In genomic region chr11:67483498-67483798, GRCh38 we compare ENCODE assay signal across 7 cellular contexts. TPM values are rescaled to one million over a fixed set of nuclear protein-coding genes. Genes with fewer than 3 reads are reported as not detected.
DNase-seq lines count a peak whose midpoint lies in the region; ATAC-seq, FAIRE-seq and TF ChIP-seq lines count a peak whose summit lies in the region.

No MANE protein-coding gene starts in this region.

- no peak for FAIRE-seq in keratinocyte (lab: Jason Lieb, UNC)

- H3K79me2 ChIP-seq in keratinocyte (ENCODE audit: control insufficient read depth, insufficient read depth, low read length), result peaks cover 4% of the 10 kb centered on the region

- no peaks in the 10 kb centered on the region for H3K9me3 Mint-ChIP-seq in activated T-helper 2 cell treated with anti-CD3 and anti-CD28 coated beads, Interferon-gamma antibody, Interleukin-2, Interleukin-4, amounts not matched to agents 10 μg/mL and 5 μg/mL and 100 μg/mL, durations not matched to agents 14 hours and 24 hours and 36 hours

- H3K27ac ChIP-seq in HUES48 (ENCODE audit: low read depth, low read length) (no peak overlapping the region), keratinocyte (ENCODE audit: control insufficient read depth, insufficient read depth, low read length) (peak overlapping the region; percentile 70), subcutaneous abdominal adipose tissue (ENCODE audit: low read depth, low read length) (no peak overlapping the region)

- H3K27ac Mint-ChIP-seq in activated T-helper 2 cell treated with anti-CD3 and anti-CD28 coated beads, Interferon-gamma antibody, Interleukin-2, Interleukin-4, amounts not matched to agents 10 μg/mL and 5 μg/mL and 100 μg/mL, durations not matched to agents 14 hours and 24 hours and 36 hours, result peak overlapping the region; percentile 99

- no peaks in the 10 kb centered on the region for H4K20me1 ChIP-seq in keratinocyte (ENCODE audit: control insufficient read depth, extremely low read depth, insufficient read depth, low read length)

- H3K9me3 ChIP-seq in HUES48 (ENCODE audit: control insufficient read depth, insufficient read depth, low read length), result no peaks in the 10 kb centered on the region
- H3K9me3 ChIP-seq in keratinocyte (ENCODE audit: control insufficient read depth, low read depth, low read length), result no peaks in the 10 kb centered on the region
- no peaks in the 10 kb centered on the region for H3K9me3 ChIP-seq in subcutaneous abdominal adipose tissue (ENCODE audit: control insufficient read depth in 5 of 5, low read length in 5 of 5)

- peak overlapping the region; percentile 80 for H3K4me2 ChIP-seq in keratinocyte (ENCODE audit: control insufficient read depth, extremely low read depth, insufficient read depth, low read depth, low read length)

- intact Hi-C loops in activated T-helper 2 cell treated with anti-CD3 and anti-CD28 coated beads, Interferon-gamma antibody, Interleukin-2, Interleukin-4, amounts not matched to agents 10 μg/mL and 5 μg/mL and 100 μg/mL, durations not matched to agents 14 hours and 24 hours and 36 hours (cut with micrococcal nuclease), result loop anchor here (1.0 to 10.0 kb wide), 4 partner anchors 14 to 196 kb away; partner anchors contain the start of genes ANKRD13D, POLD4 and TMEM134

- ATAC-seq in HG03442 (IDR thresholded peaks at IDR 0.05; ENCODE audit: unreplicated experiment), result no peak

- DNase-seq in activated T-helper 2 cell treated with anti-CD3 and anti-CD28 coated beads, Interferon-gamma antibody, Interleukin-2, Interleukin-4, amounts not matched to agents 10 μg/mL and 5 μg/mL and 100 μg/mL, durations not matched to agents 14 hours and 24 hours and 36 hours (ENCODE audit: low spot score), result no peak
- DNase-seq in keratinocyte (ENCODE audit: low read depth, low spot score), result no peak
- no peak for DNase-seq in NCI-H1694 (lab: John Stamatoyannopoulos, UW)
- no peak for DNase-seq in GM03348 (ENCODE audit: low spot score)

- peaks cover 8% of the 10 kb centered on the region for H3K27me3 ChIP-seq in HUES48 (ENCODE audit: control insufficient read depth, insufficient read depth, low read length)
- no peaks in the 10 kb centered on the region for H3K27me3 ChIP-seq in keratinocyte (ENCODE audit: control insufficient read depth, extremely low read depth, insufficient read depth, low read length)
- H3K27me3 ChIP-seq in subcutaneous abdominal adipose tissue (ENCODE audit: control insufficient read depth in 5 of 5, insufficient read depth in 4 of 5, low read length in 5 of 5), result no peaks in the 10 kb centered on the region

- H3K36me3 ChIP-seq in HUES48 (ENCODE audit: control insufficient read depth, insufficient read depth, low read length), result peaks cover 3% of the 10 kb centered on the region; the same call in 1 of the 2 replicates
- peaks cover 2 to 8% of the 10 kb centered on the region in 2 experiments for H3K36me3 ChIP-seq in keratinocyte (ENCODE audit: control insufficient read depth in 2 of 2, extremely low read depth in 1 of 2, insufficient read depth in 2 of 2, low read length in 2 of 2)
- H3K36me3 ChIP-seq in subcutaneous abdominal adipose tissue (ENCODE audit: control insufficient read depth in 5 of 5, insufficient read depth in 5 of 5, low read length in 5 of 5), result peaks cover 0 to 18% (median 9%) of the 10 kb centered on the region in 5 donors

- peaks cover 45% of the 10 kb centered on the region for H3K4me1 Mint-ChIP-seq in activated T-helper 2 cell treated with anti-CD3 and anti-CD28 coated beads, Interferon-gamma antibody, Interleukin-2, Interleukin-4, amounts not matched to agents 10 μg/mL and 5 μg/mL and 100 μg/mL, durations not matched to agents 14 hours and 24 hours and 36 hours (ENCODE audit: low read depth)

- H3K4me3 Mint-ChIP-seq in activated T-helper 2 cell treated with anti-CD3 and anti-CD28 coated beads, Interferon-gamma antibody, Interleukin-2, Interleukin-4, amounts not matched to agents 10 μg/mL and 5 μg/mL and 100 μg/mL, durations not matched to agents 14 hours and 24 hours and 36 hours (ENCODE audit: low read depth), result peak overlapping the region; percentile 83

- TF ChIP-seq CTCF in keratinocyte (optimal IDR thresholded peaks at IDR 0.05 in 1 of 3, IDR thresholded peaks at IDR 0.05 in 1 of 3, conservative IDR thresholded peaks at IDR 0.05 in 1 of 3; ENCODE audit: extremely low read depth in 1 of 3, insufficient read depth in 2 of 3, low read length in 3 of 3), result no peak

- H3K36me3 Mint-ChIP-seq in activated T-helper 2 cell treated with anti-CD3 and anti-CD28 coated beads, Interferon-gamma antibody, Interleukin-2, Interleukin-4, amounts not matched to agents 10 μg/mL and 5 μg/mL and 100 μg/mL, durations not matched to agents 14 hours and 24 hours and 36 hours (ENCODE audit: low read depth), result peaks cover 37% of the 10 kb centered on the region

- peak overlapping the region; percentile 92 for H2AFZ ChIP-seq in keratinocyte (ENCODE audit: control insufficient read depth, low read length)

- H3K9ac ChIP-seq in HUES48 (ENCODE audit: low read depth, low read length) (no peak overlapping the region), keratinocyte (ENCODE audit: control insufficient read depth, extremely low read depth, insufficient read depth, low read length) (no peak overlapping the region), subcutaneous abdominal adipose tissue (ENCODE audit: low read length in 5 of 5) (peak overlapping the region in 2 of 5 donors; percentile 10 to 64)

- no peaks in the 10 kb centered on the region for H3K9me1 ChIP-seq in keratinocyte (ENCODE audit: control insufficient read depth, extremely low read depth, insufficient read depth, low read length)

- H3K4me1 ChIP-seq in HUES48 (ENCODE audit: control insufficient read depth, insufficient read depth, low read length) (no peaks in the 10 kb centered on the region; the same call in 1 of the 2 replicates), keratinocyte (ENCODE audit: control insufficient read depth, extremely low read depth, insufficient read depth, low read length) (peaks cover 13% of the 10 kb centered on the region), subcutaneous abdominal adipose tissue (ENCODE audit: control insufficient read depth in 5 of 5, insufficient read depth in 5 of 5, low read length in 5 of 5) (peaks cover 3 to 29% (median 25%) of the 10 kb centered on the region in 5 donors)

- H3K4me3 ChIP-seq in HUES48 (ENCODE audit: low read depth, low read length) (peak overlapping the region; percentile 63; the same call in 1 of the 2 replicates), keratinocyte (ENCODE audit: control insufficient read depth in 2 of 3, extremely low read depth in 1 of 3, insufficient read depth in 2 of 3, low read depth in 1 of 3, low read length in 3 of 3) (peak overlapping the region; percentile 47 to 81 (median 77)), subcutaneous abdominal adipose tissue (ENCODE audit: low read depth in 1 of 5, low read length in 5 of 5) (peak overlapping the region; percentile 48 to 87 (median 83))

- dilution Hi-C loops in keratinocyte (cut with MboI; ENCODE audit: extremely low pct_ligation_motif_present, low sequenced_read_pairs), result no loop called here

- H3K27me3 Mint-ChIP-seq in activated T-helper 2 cell treated with anti-CD3 and anti-CD28 coated beads, Interferon-gamma antibody, Interleukin-2, Interleukin-4, amounts not matched to agents 10 μg/mL and 5 μg/mL and 100 μg/mL, durations not matched to agents 14 hours and 24 hours and 36 hours (ENCODE audit: low read depth), result no peaks in the 10 kb centered on the region

RNA-seq across cellular contexts. Expression of gene AIP, which starts 0.6 kb away (rescaled TPM):
- 190 and 191 TPM in 2 replicates for total RNA-seq in activated T-helper 2 cell treated with anti-CD3 and anti-CD28 coated beads, Interferon-gamma antibody, Interleukin-2, Interleukin-4, amounts not matched to agents 10 μg/mL and 5 μg/mL and 100 μg/mL, durations not matched to agents 14 hours and 24 hours and 36 hours
- polyA plus RNA-seq in keratinocyte, result 32.5 to 42.9 TPM (median 35.3 TPM) in 3 replicates
- 35.4 TPM for polyA plus RNA-seq in keratinocyte (2011; ENCODE audit: low read depth)
- 25.8 and 44.9 TPM in 2 replicates for polyA plus RNA-seq in keratinocyte (2011; cell fraction: cytosol; rRNA removed)
- 26.3 and 35.1 TPM in 2 replicates for polyA plus RNA-seq in keratinocyte (2011; cell fraction: nucleus; rRNA removed)
- 34.4 and 36.4 TPM in 2 replicates for polyA plus RNA-seq in keratinocyte (2012; ENCODE audit: low replicate concordance)
- polyA minus RNA-seq in keratinocyte, result 19.2 to 23.7 TPM (median 22.6 TPM) in 3 replicates
- 26.3 TPM for polyA minus RNA-seq in keratinocyte (2011; cell fraction: cytosol; rRNA and poly(A)+ RNA removed)
- 10.3 and 11.4 TPM in 2 replicates for polyA minus RNA-seq in keratinocyte (2011; cell fraction: nucleus; rRNA and poly(A)+ RNA removed)

RNA-seq across cellular contexts. Expression of gene TMEM134, which starts 14.4 kb away (rescaled TPM):
- 58.5 and 62.0 TPM in 2 replicates for total RNA-seq in activated T-helper 2 cell treated with anti-CD3 and anti-CD28 coated beads, Interferon-gamma antibody, Interleukin-2, Interleukin-4, amounts not matched to agents 10 μg/mL and 5 μg/mL and 100 μg/mL, durations not matched to agents 14 hours and 24 hours and 36 hours
- 24.7 to 71.1 TPM (median 40.4 TPM) in 3 replicates for polyA plus RNA-seq in keratinocyte
- polyA plus RNA-seq in keratinocyte (2011; ENCODE audit: low read depth), result 10.7 TPM
- 27.0 and 78.9 TPM in 2 replicates for polyA plus RNA-seq in keratinocyte (2011; cell fraction: cytosol; rRNA removed)
- 37.4 and 52.6 TPM in 2 replicates for polyA plus RNA-seq in keratinocyte (2011; cell fraction: nucleus; rRNA removed)
- 42.7 and 77.6 TPM in 2 replicates for polyA plus RNA-seq in keratinocyte (2012; ENCODE audit: low replicate concordance)
- polyA minus RNA-seq in keratinocyte, result 7.9 to 18.5 TPM (median 12.6 TPM) in 3 replicates
- 43.0 TPM for polyA minus RNA-seq in keratinocyte (2011; cell fraction: cytosol; rRNA and poly(A)+ RNA removed)
- polyA minus RNA-seq in keratinocyte (2011; cell fraction: nucleus; rRNA and poly(A)+ RNA removed), result 6.6 and 11.0 TPM in 2 replicates

RNA-seq across cellular contexts. Expression of gene PITPNM1, which starts 21.7 kb away (rescaled TPM):
- 118 and 120 TPM in 2 replicates for total RNA-seq in activated T-helper 2 cell treated with anti-CD3 and anti-CD28 coated beads, Interferon-gamma antibody, Interleukin-2, Interleukin-4, amounts not matched to agents 10 μg/mL and 5 μg/mL and 100 μg/mL, durations not matched to agents 14 hours and 24 hours and 36 hours
- polyA plus RNA-seq in keratinocyte, result 10.6 to 25.2 TPM (median 15.9 TPM) in 3 replicates
- 9.5 TPM for polyA plus RNA-seq in keratinocyte (2011; ENCODE audit: low read depth)
- polyA plus RNA-seq in keratinocyte (2011; cell fraction: cytosol; rRNA removed), result 11.1 and 22.5 TPM in 2 replicates
- polyA plus RNA-seq in keratinocyte (2011; cell fraction: nucleus; rRNA removed), result 26.6 and 41.9 TPM in 2 replicates
- 11.2 and 21.3 TPM in 2 replicates for polyA plus RNA-seq in keratinocyte (2012; ENCODE audit: low replicate concordance)
- polyA minus RNA-seq in keratinocyte, result 12.1 to 26.8 TPM (median 19.4 TPM) in 3 replicates
- polyA minus RNA-seq in keratinocyte (2011; cell fraction: cytosol; rRNA and poly(A)+ RNA removed), result 71.4 TPM
- polyA minus RNA-seq in keratinocyte (2011; cell fraction: nucleus; rRNA and poly(A)+ RNA removed), result 20.2 and 22.1 TPM in 2 replicates

RNA-seq across cellular contexts. Expression of gene CDK2AP2, which starts 24.5 kb away (rescaled TPM):
- total RNA-seq in activated T-helper 2 cell treated with anti-CD3 and anti-CD28 coated beads, Interferon-gamma antibody, Interleukin-2, Interleukin-4, amounts not matched to agents 10 μg/mL and 5 μg/mL and 100 μg/mL, durations not matched to agents 14 hours and 24 hours and 36 hours, result 117 and 119 TPM in 2 replicates
- polyA plus RNA-seq in keratinocyte, result 8.0 to 31.1 TPM (median 9.7 TPM) in 3 replicates
- polyA plus RNA-seq in keratinocyte (2011; ENCODE audit: low read depth), result 5.4 TPM
- polyA plus RNA-seq in keratinocyte (2011; cell fraction: cytosol; rRNA removed), result 18.2 and 28.7 TPM in 2 replicates
- 10.4 and 11.5 TPM in 2 replicates for polyA plus RNA-seq in keratinocyte (2011; cell fraction: nucleus; rRNA removed)
- 26.2 and 36.1 TPM in 2 replicates for polyA plus RNA-seq in keratinocyte (2012; ENCODE audit: low replicate concordance)
- 14.8 to 64.4 TPM (median 15.1 TPM) in 3 replicates for polyA minus RNA-seq in keratinocyte
- 38.2 TPM for polyA minus RNA-seq in keratinocyte (2011; cell fraction: cytosol; rRNA and poly(A)+ RNA removed)
- 5.9 and 7.5 TPM in 2 replicates for polyA minus RNA-seq in keratinocyte (2011; cell fraction: nucleus; rRNA and poly(A)+ RNA removed)

RNA-seq across cellular contexts. Expression of gene CABP4, which starts 28.3 kb away (rescaled TPM):
- 0.73 and 1.0 TPM in 2 replicates for total RNA-seq in activated T-helper 2 cell treated with anti-CD3 and anti-CD28 coated beads, Interferon-gamma antibody, Interleukin-2, Interleukin-4, amounts not matched to agents 10 μg/mL and 5 μg/mL and 100 μg/mL, durations not matched to agents 14 hours and 24 hours and 36 hours
- not detected in 3 replicates for polyA plus RNA-seq in keratinocyte
- polyA plus RNA-seq in keratinocyte (2011; ENCODE audit: low read depth), result 0.10 TPM
- not detected in 2 replicates for polyA plus RNA-seq in keratinocyte (2011; cell fraction: cytosol; rRNA removed)
- polyA plus RNA-seq in keratinocyte (2011; cell fraction: nucleus; rRNA removed), result not detected in 2 replicates
- not detected in 2 replicates for polyA plus RNA-seq in keratinocyte (2012; ENCODE audit: low replicate concordance)
- polyA minus RNA-seq in keratinocyte, result not detected in 3 replicates
- polyA minus RNA-seq in keratinocyte (2011; cell fraction: cytosol; rRNA and poly(A)+ RNA removed), result not detected
- polyA minus RNA-seq in keratinocyte (2011; cell fraction: nucleus; rRNA and poly(A)+ RNA removed), result not detected in 2 replicates
